ENCODE assay signal across 8 cellular contexts in the genomic region with DNA sequence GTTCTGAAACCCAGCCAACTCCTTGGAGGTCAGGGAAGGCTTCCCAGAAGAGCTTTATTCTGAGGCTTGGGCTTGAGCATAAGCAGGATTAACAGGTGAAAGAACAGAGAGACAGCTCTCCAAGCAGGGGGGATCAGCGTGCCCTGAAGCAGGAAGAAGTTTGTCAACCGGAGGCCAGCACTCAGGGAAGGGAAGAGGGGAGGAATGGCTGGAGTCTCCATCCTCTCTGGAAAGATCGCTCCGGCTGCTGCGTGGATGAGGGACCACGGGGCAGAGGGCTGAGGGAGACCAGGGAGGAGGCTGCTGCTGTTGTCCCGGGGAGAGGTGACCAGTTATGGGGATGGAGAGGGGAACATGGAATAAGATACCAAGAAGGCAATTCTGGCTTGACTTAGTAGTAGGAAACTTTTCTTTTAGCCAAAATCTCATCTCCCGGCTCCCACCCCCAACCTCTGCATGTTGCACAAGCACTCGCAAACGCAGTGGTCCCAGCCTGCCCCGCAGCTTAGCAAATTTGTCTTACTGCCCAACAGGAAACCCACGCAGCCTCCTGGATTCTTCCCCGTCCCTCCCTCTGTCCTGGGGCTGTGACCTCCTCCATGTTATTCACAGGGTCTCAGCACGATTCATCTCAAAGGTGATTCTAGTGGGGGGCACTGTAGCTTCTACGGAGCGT. TPM values are rescaled to one million over a fixed set of nuclear protein-coding genes. Genes with fewer than 3 reads are reported as not detected.
DNase-seq lines count a peak whose midpoint lies in the region; ATAC-seq and TF ChIP-seq lines count a peak whose summit lies in the region.

No MANE protein-coding gene starts in this region.

- peaks cover 0 to 2% (median 0%) of the 10 kb centered on the region in 5 donors for H3K27me3 Mint-ChIP-seq in naive thymus-derived CD4-positive, alpha-beta T cell

- H3K4me3 ChIP-seq in AG10803 (ENCODE audit: low read length): peak overlapping the region; percentile 52
- peak overlapping the region; percentile 55 for H3K4me3 ChIP-seq in Jurkat, Clone E6-1 (ENCODE audit: low read length)
- peak overlapping the region; percentile 72 for H3K4me3 ChIP-seq in naive thymus-derived CD4-positive, alpha-beta T cell (ENCODE audit: low read length)

- no peaks in the 10 kb centered on the region for H3K27me3 ChIP-seq in naive thymus-derived CD4-positive, alpha-beta T cell (ENCODE audit: control insufficient read depth in 2 of 2, insufficient read depth in 2 of 2, low read length in 2 of 2)

- intact Hi-C loops in naive thymus-derived CD4-positive, alpha-beta T cell (cut with micrococcal nuclease): loop anchor here (1.0 to 10.0 kb wide), 8 partner anchors 194 to 1536 kb away; a partner anchor contains a TSS

- H3K36me3 Mint-ChIP-seq in naive thymus-derived CD4-positive, alpha-beta T cell: peaks cover 0 to 11% (median 5%) of the 10 kb centered on the region in 5 donors

- POLR2A ChIA-PET in naive thymus-derived CD4-positive, alpha-beta T cell (lab: Charles Lee): interaction anchor here (0.5 to 2.1 kb wide), 9 partner anchors 10 to 358 kb away, joined by 3 to 9 read pairs (median 4); a partner anchor contains a TSS

- peaks cover 26 to 54% (median 45%) of the 10 kb centered on the region in 7 donors for H3K4me1 Mint-ChIP-seq in naive thymus-derived CD4-positive, alpha-beta T cell

- no peak for TF ChIP-seq CTCF in AG10803 (conservative IDR thresholded peaks at IDR 0.05; ENCODE audit: low read length)

- H3K36me3 ChIP-seq in naive thymus-derived CD4-positive, alpha-beta T cell (ENCODE audit: control insufficient read depth in 2 of 3, insufficient read depth in 3 of 3, low read length in 3 of 3): no peaks in the 10 kb centered on the region

- peak overlapping the region; percentile 78 to 93 (median 90) for H3K4me3 Mint-ChIP-seq in naive thymus-derived CD4-positive, alpha-beta T cell

- ATAC-seq in naive thymus-derived CD4-positive, alpha-beta T cell: no peak
- no peak for ATAC-seq in GM18870 (IDR thresholded peaks at IDR 0.05; ENCODE audit: unreplicated experiment)

- peaks cover 0 to 4% (median 0%) of the 10 kb centered on the region in 11 donors for H3K9me3 Mint-ChIP-seq in naive thymus-derived CD4-positive, alpha-beta T cell

- DNase-seq in AG10803 (ENCODE audit: low read depth) (peak; percentile 39), cerebellar cortex (ENCODE audit: low spot score) (peak; percentile 59), NCI-H1930 (lab: John Stamatoyannopoulos, UW) (no peak), activated gamma-delta T cell (lab: John Stamatoyannopoulos, UW) (no peak), kidney tubule cell (ENCODE audit: low spot score) (no peak)
- no peak for DNase-seq in Jurkat, Clone E6-1 (ENCODE audit: low read depth, low spot score)
- DNase-seq in naive thymus-derived CD4-positive, alpha-beta T cell: peak in 3 of 9 donors; percentile 11 to 19 (median 13)

- CTCF ChIA-PET in naive thymus-derived CD4-positive, alpha-beta T cell (lab: Charles Lee): no interaction called here

- peak overlapping the region; percentile 66 to 93 (median 88) for H3K27ac Mint-ChIP-seq in naive thymus-derived CD4-positive, alpha-beta T cell

- peaks cover 18 to 23% of the 10 kb centered on the region in 2 donors for H3K4me1 ChIP-seq in naive thymus-derived CD4-positive, alpha-beta T cell (ENCODE audit: control insufficient read depth in 2 of 2, insufficient read depth in 2 of 2, low read length in 2 of 2)

- peak overlapping the region; percentile 86 for H3K27ac ChIP-seq in naive thymus-derived CD4-positive, alpha-beta T cell (ENCODE audit: low read depth, low read length)

- no peaks in the 10 kb centered on the region for H3K9me3 ChIP-seq in naive thymus-derived CD4-positive, alpha-beta T cell (ENCODE audit: control insufficient read depth in 2 of 3, low read length in 3 of 3)

RNA-seq across cellular contexts. Expression of a gene that starts 1.2 kb away (rescaled TPM):
- 8.1 TPM for polyA plus RNA-seq in Jurkat, Clone E6-1 (2012; ENCODE audit: insufficient read depth, insufficient read length)
- 10 to 100 TPM; 23.4 to 32.8 (median 29.9) TPM for total RNA-seq in naive thymus-derived CD4-positive, alpha-beta T cell
- polyA plus RNA-seq in naive thymus-derived CD4-positive, alpha-beta T cell: 1 to 10 TPM; 5.2 to 7.7 TPM

RNA-seq across cellular contexts. Expression of a gene that starts 21.4 kb away (rescaled TPM):
- polyA plus RNA-seq in Jurkat, Clone E6-1 (2012; ENCODE audit: insufficient read depth, insufficient read length): not detected
- not detected for total RNA-seq in naive thymus-derived CD4-positive, alpha-beta T cell
- polyA plus RNA-seq in naive thymus-derived CD4-positive, alpha-beta T cell: not detected

Comparison
In these comparisons a context has a peak if more than half of its experiments do, and no peak if none do; other contexts are left out.
1. DNase-seq: peak in AG10803 (single experiment) and cerebellar cortex (single experiment); none in Jurkat, Clone E6-1 (single experiment), NCI-H1930 (0 of 2), activated gamma-delta T cell (single experiment) and kidney tubule cell (single experiment).
2. Peak in every context shown above with its lines, with median percentiles within 50 percentile points of each other: H3K4me3 ChIP-seq.